10 cellular contexts compared by ENCODE assay signal in genomic region chr9:7011395-7012067, GRCh38.
A peak's percentile ranks its signal among the peaks of the same experiment; 100 is the strongest.
DNase-seq lines count a peak whose midpoint lies in the region; ATAC-seq and TF ChIP-seq lines count a peak whose summit lies in the region.
"Had no signal": no experiment of that assay in that cellular context is flagged by ENCODE, and none has a peak within 500 bp of the region (broad histone marks: within the 10 kb centered on the region; RNA-seq: fewer than 3 reads in every experiment).

No MANE protein-coding gene starts in this region.

- H3K9me3 Mint-ChIP-seq in activated CD8-positive, alpha-beta memory T cell treated with anti-CD3 and anti-CD28 coated beads, Interleukin-2, amount 10 ng/mL, durations not matched to agents 7 days and 5 days (ENCODE audit: low read depth), result peaks cover 3% of the 10 kb centered on the region
- H3K9me3 Mint-ChIP-seq in T-helper 2 cell treated with Interferon-gamma antibody and Interleukin-4, amounts not matched to agents 5 μg/mL and 100 μg/mL, for 36 hours, result peaks cover 14% of the 10 kb centered on the region
- H3K9me3 Mint-ChIP-seq in type B pancreatic cell, result no peaks in the 10 kb centered on the region

- peak; percentile 65 for DNase-seq in activated CD8-positive, alpha-beta memory T cell treated with anti-CD3 and anti-CD28 coated beads, Interleukin-2, amount 10 ng/mL, durations not matched to agents 7 days and 5 days
- no peak for DNase-seq in activated CD8-positive, alpha-beta memory T cell treated with anti-CD3 and anti-CD28 coated beads, Interleukin-2, amount 50 U/mL, for 4 hours
- DNase-seq in T-helper 2 cell treated with Interferon-gamma antibody and Interleukin-4, amounts not matched to agents 5 μg/mL and 100 μg/mL, for 36 hours (ENCODE audit: low spot score), result peak; percentile 23
- no peak for DNase-seq in type B pancreatic cell (ENCODE audit: extremely low spot score, unreplicated experiment)
- DNase-seq: NCI-H1417 treated with DMSO at 0.1 percent for 48 hours had no signal

- H3K9me3 ChIP-seq in neutrophil, result no peaks in the 10 kb centered on the region

- H3K36me3 Mint-ChIP-seq in activated CD8-positive, alpha-beta memory T cell treated with anti-CD3 and anti-CD28 coated beads, Interleukin-2, amount 10 ng/mL, durations not matched to agents 7 days and 5 days, result peaks cover 47% of the 10 kb centered on the region
- H3K36me3 Mint-ChIP-seq in T-helper 2 cell treated with Interferon-gamma antibody and Interleukin-4, amounts not matched to agents 5 μg/mL and 100 μg/mL, for 36 hours (ENCODE audit: low read depth), result peaks cover 63% of the 10 kb centered on the region
- peaks cover 21% of the 10 kb centered on the region for H3K36me3 Mint-ChIP-seq in type B pancreatic cell

- H3K4me1 ChIP-seq in neutrophil (ENCODE audit: control insufficient read depth in 1 of 2, insufficient read depth in 1 of 2, low read depth in 1 of 2, low read length in 1 of 2), result peaks cover 9 to 15% of the 10 kb centered on the region in 2 experiments

- H3K4me3 Mint-ChIP-seq in activated CD8-positive, alpha-beta memory T cell treated with anti-CD3 and anti-CD28 coated beads, Interleukin-2, amount 10 ng/mL, durations not matched to agents 7 days and 5 days, result no peak overlapping the region
- peak overlapping the region; percentile 16 for H3K4me3 Mint-ChIP-seq in T-helper 2 cell treated with Interferon-gamma antibody and Interleukin-4, amounts not matched to agents 5 μg/mL and 100 μg/mL, for 36 hours
- no peak overlapping the region for H3K4me3 Mint-ChIP-seq in type B pancreatic cell
- H3K4me3 Mint-ChIP-seq: neural crest cell had no signal

- CTCF ChIA-PET in activated CD8-positive, alpha-beta memory T cell treated with anti-CD3 and anti-CD28 coated beads, Interleukin-2, amount 10 ng/mL, durations not matched to agents 7 days and 5 days (lab: Charles Lee), result no interaction called here

- H3K4me3 ChIP-seq in neutrophil (ENCODE audit: low read depth in 1 of 2, low read length in 1 of 2), result no peak overlapping the region

- ATAC-seq in activated CD8-positive, alpha-beta memory T cell treated with anti-CD3 and anti-CD28 coated beads, Interleukin-2, amount 10 ng/mL, durations not matched to agents 7 days and 5 days, result peak; percentile 86
- ATAC-seq in HG03196 (IDR thresholded peaks at IDR 0.05; ENCODE audit: unreplicated experiment), result peak; percentile 69
- no peak for ATAC-seq in GM19467 (IDR thresholded peaks at IDR 0.05; ENCODE audit: unreplicated experiment)
- no peak for ATAC-seq in GM18520 (IDR thresholded peaks at IDR 0.05; ENCODE audit: unreplicated experiment)

- peak overlapping the region; percentile 47 for H3K27ac Mint-ChIP-seq in activated CD8-positive, alpha-beta memory T cell treated with anti-CD3 and anti-CD28 coated beads, Interleukin-2, amount 10 ng/mL, durations not matched to agents 7 days and 5 days
- peak overlapping the region; percentile 67 for H3K27ac Mint-ChIP-seq in T-helper 2 cell treated with Interferon-gamma antibody and Interleukin-4, amounts not matched to agents 5 μg/mL and 100 μg/mL, for 36 hours
- no peak overlapping the region for H3K27ac Mint-ChIP-seq in type B pancreatic cell

- H3K27me3 ChIP-seq in neutrophil, result no peaks in the 10 kb centered on the region

- no peak for TF ChIP-seq CTCF in neutrophil (IDR thresholded peaks at IDR 0.05)
- TF ChIP-seq CTCF in type B pancreatic cell (conservative IDR thresholded peaks at IDR 0.05), result no peak

- H3K4me1 Mint-ChIP-seq in activated CD8-positive, alpha-beta memory T cell treated with anti-CD3 and anti-CD28 coated beads, Interleukin-2, amount 10 ng/mL, durations not matched to agents 7 days and 5 days, result peaks cover 16% of the 10 kb centered on the region
- peaks cover 15% of the 10 kb centered on the region for H3K4me1 Mint-ChIP-seq in T-helper 2 cell treated with Interferon-gamma antibody and Interleukin-4, amounts not matched to agents 5 μg/mL and 100 μg/mL, for 36 hours (ENCODE audit: low read depth)
- no peaks in the 10 kb centered on the region for H3K4me1 Mint-ChIP-seq in type B pancreatic cell (ENCODE audit: unreplicated experiment)
- H3K4me1 Mint-ChIP-seq: neural crest cell had no signal

- no peaks in the 10 kb centered on the region for H3K27me3 Mint-ChIP-seq in activated CD8-positive, alpha-beta memory T cell treated with anti-CD3 and anti-CD28 coated beads, Interleukin-2, amount 10 ng/mL, durations not matched to agents 7 days and 5 days
- H3K27me3 Mint-ChIP-seq in T-helper 2 cell treated with Interferon-gamma antibody and Interleukin-4, amounts not matched to agents 5 μg/mL and 100 μg/mL, for 36 hours (ENCODE audit: low read depth), result no peaks in the 10 kb centered on the region
- no peaks in the 10 kb centered on the region for H3K27me3 Mint-ChIP-seq in type B pancreatic cell

- H3K36me3 ChIP-seq in neutrophil, result peaks cover 33% of the 10 kb centered on the region

- peak overlapping the region; percentile 24 for H3K27ac ChIP-seq in neutrophil

Comparison
In these comparisons a context has a peak if more than half of its experiments do, and no peak if none do; other contexts are left out.
1. DNase-seq: peak in activated CD8-positive, alpha-beta memory T cell treated with anti-CD3 and anti-CD28 coated beads, Interleukin-2, amount 10 ng/mL, durations not matched to agents 7 days and 5 days (single experiment) and T-helper 2 cell treated with Interferon-gamma antibody and Interleukin-4, amounts not matched to agents 5 μg/mL and 100 μg/mL, for 36 hours (single experiment); none in activated CD8-positive, alpha-beta memory T cell treated with anti-CD3 and anti-CD28 coated beads, Interleukin-2, amount 50 U/mL, for 4 hours (single experiment) and type B pancreatic cell (single experiment).
2. ATAC-seq: peak in activated CD8-positive, alpha-beta memory T cell treated with anti-CD3 and anti-CD28 coated beads, Interleukin-2, amount 10 ng/mL, durations not matched to agents 7 days and 5 days (single experiment) and HG03196 (single experiment); none in GM19467 (single experiment) and GM18520 (single experiment).